9 cellular contexts compared by ENCODE assay signal in the genomic region with DNA sequence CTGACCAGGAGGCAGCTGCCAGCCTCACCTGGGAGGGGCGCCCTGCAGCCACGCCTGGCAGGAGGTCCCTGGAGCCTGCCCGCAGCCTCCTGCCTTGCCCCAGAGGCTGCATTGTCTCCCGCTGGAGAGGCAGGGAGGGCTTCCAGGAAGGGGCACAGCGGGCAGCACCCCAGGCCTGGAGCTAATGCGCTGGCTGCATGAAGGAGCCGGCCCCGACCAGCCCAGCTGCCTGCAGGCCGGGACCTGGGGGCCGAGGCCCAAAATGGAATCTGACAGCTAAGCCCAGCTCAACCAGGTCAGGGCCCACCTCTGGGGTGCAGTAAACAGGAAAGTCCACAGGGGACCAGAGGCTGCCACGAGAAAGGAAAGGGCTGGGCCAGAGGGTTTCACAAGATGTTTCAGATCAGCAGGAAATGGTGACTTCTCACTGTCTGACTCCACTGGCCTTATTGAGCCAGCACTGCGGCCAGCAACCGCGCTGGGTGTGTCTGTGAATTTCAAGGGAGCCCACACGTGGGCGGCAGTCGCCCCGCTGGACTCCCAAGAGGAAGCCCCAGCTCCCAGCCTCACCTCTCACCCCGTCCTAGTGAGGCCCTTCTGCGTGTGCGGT. TPM values are rescaled to one million over a fixed set of nuclear protein-coding genes. Genes with fewer than 3 reads are reported as not detected.
DNase-seq lines count a peak whose midpoint lies in the region; ATAC-seq and TF ChIP-seq lines count a peak whose summit lies in the region.
"Had no signal": no experiment of that assay in that cellular context is flagged by ENCODE, and none has a peak within 500 bp of the region (broad histone marks: within the 10 kb centered on the region; RNA-seq: fewer than 3 reads in every experiment).

No MANE protein-coding gene starts in this region.

- no peaks in the 10 kb centered on the region for H3K36me3 Mint-ChIP-seq in CD4-positive, alpha-beta memory T cell

- DNase-seq in RWPE2 (ENCODE audit: low spot score) (no peak), cardiac septum (ENCODE audit: low spot score) (peak; percentile 91), smooth muscle cell of the brain vasculature (ENCODE audit: low read depth, low spot score) (peak; percentile 70), NCI-H1436 treated with DMSO at 0.1 percent for 48 hours (lab: John Stamatoyannopoulos, UW) (no peak)
- no peak for DNase-seq in CD4-positive, alpha-beta memory T cell

- H3K4me3 Mint-ChIP-seq in CD4-positive, alpha-beta memory T cell: no peak overlapping the region

- CTCF ChIA-PET in CD4-positive, alpha-beta memory T cell (lab: Charles Lee; ENCODE audit: partially characterized antibody): no interaction called here

- peaks cover 0 to 1% (median 0%) of the 10 kb centered on the region in 4 donors for H3K4me1 Mint-ChIP-seq in CD4-positive, alpha-beta memory T cell

- no peaks in the 10 kb centered on the region for H3K27me3 Mint-ChIP-seq in CD4-positive, alpha-beta memory T cell

- peaks cover 6% of the 10 kb centered on the region for H3K9me3 ChIP-seq in RWPE2 (ENCODE audit: severe bottlenecking)
- no peaks in the 10 kb centered on the region for H3K9me3 ChIP-seq in CD4-positive, alpha-beta memory T cell (ENCODE audit: control insufficient read depth in 1 of 2, low read length in 2 of 2)

- H3K27ac ChIP-seq in RWPE2 (ENCODE audit: poor library complexity, severe bottlenecking): peak overlapping the region; percentile 12
- H3K27ac ChIP-seq in CD4-positive, alpha-beta memory T cell (ENCODE audit: low read depth, low read length): no peak overlapping the region

- H3K9me3 Mint-ChIP-seq in CD4-positive, alpha-beta memory T cell: peaks cover 0 to 4% (median 1%) of the 10 kb centered on the region in 8 donors

- no peak overlapping the region for H3K4me3 ChIP-seq in RWPE2 (ENCODE audit: severe bottlenecking)
- no peak overlapping the region for H3K4me3 ChIP-seq in CD4-positive, alpha-beta memory T cell (ENCODE audit: low read length in 2 of 2)

- intact Hi-C loops in cardiac septum (cut with DNase I): loop anchor here (2.0 kb wide), 2 partner anchors 18 to 22 kb away; a partner anchor contains a TSS
- intact Hi-C loops in CD4-positive, alpha-beta memory T cell (cut with micrococcal nuclease): no loop called here

- no peaks in the 10 kb centered on the region for H3K27me3 ChIP-seq in RWPE2 (ENCODE audit: insufficient read depth, poor library complexity, severe bottlenecking)
- H3K27me3 ChIP-seq in CD4-positive, alpha-beta memory T cell (ENCODE audit: insufficient read depth, low read length): no peaks in the 10 kb centered on the region

- peaks cover 24% of the 10 kb centered on the region for H3K4me1 ChIP-seq in RWPE2 (ENCODE audit: insufficient read depth, poor library complexity, severe bottlenecking)
- no peaks in the 10 kb centered on the region for H3K4me1 ChIP-seq in CD4-positive, alpha-beta memory T cell (ENCODE audit: insufficient read depth, low read length)

- peak; percentile 58 for ATAC-seq in GM19463 (IDR thresholded peaks at IDR 0.05; ENCODE audit: unreplicated experiment)
- peak; percentile 40 for ATAC-seq in RWPE2 (ENCODE audit: low read depth)
- no peak for ATAC-seq in HG03460 (IDR thresholded peaks at IDR 0.05; ENCODE audit: unreplicated experiment)
- no peak for ATAC-seq in GM18519 (IDR thresholded peaks at IDR 0.05; ENCODE audit: low FRiP score, unreplicated experiment)
- ATAC-seq: Panc1 had no signal

- POLR2A ChIA-PET in CD4-positive, alpha-beta memory T cell (lab: Charles Lee; ENCODE audit: partially characterized antibody): no interaction called here

- H3K36me3 ChIP-seq in RWPE2 (ENCODE audit: low read depth): no peaks in the 10 kb centered on the region
- no peaks in the 10 kb centered on the region for H3K36me3 ChIP-seq in CD4-positive, alpha-beta memory T cell (ENCODE audit: insufficient read depth, low read length)

- no peak for TF ChIP-seq CTCF in RWPE2 (IDR thresholded peaks at IDR 0.05; ENCODE audit: poor library complexity, severe bottlenecking)

- no peak overlapping the region for H3K27ac Mint-ChIP-seq in CD4-positive, alpha-beta memory T cell

RNA-seq across cellular contexts. Expression of a gene that starts 18.6 kb away (rescaled TPM):
- 29.7 TPM for total RNA-seq in cardiac septum
- total RNA-seq in CD4-positive, alpha-beta memory T cell: 10 to 100 TPM; 43.0 to 45.4 TPM
- 1 to 10 TPM in 1 of 2 donors, not detected in 1; 6.0 TPM for polyA plus RNA-seq in CD4-positive, alpha-beta memory T cell

Comparison
In these comparisons a context has a peak if more than half of its experiments do, and no peak if none do; other contexts are left out.
1. ATAC-seq: peak in GM19463 (single experiment) and RWPE2 (single experiment); none in HG03460 (single experiment) and GM18519 (single experiment).
2. DNase-seq: peak in cardiac septum (single experiment) and smooth muscle cell of the brain vasculature (single experiment); none in RWPE2 (single experiment), CD4-positive, alpha-beta memory T cell (0 of 5) and NCI-H1436 treated with DMSO at 0.1 percent for 48 hours (single experiment).